In genomic region chr20:2468581-2469407, GRCh38 we compare ENCODE assay signal across 8 cellular contexts. TPM values are rescaled to one million over a fixed set of nuclear protein-coding genes. Genes with fewer than 3 reads are reported as not detected.
DNase-seq lines count a peak whose midpoint lies in the region; ATAC-seq and TF ChIP-seq lines count a peak whose summit lies in the region.

No MANE protein-coding gene starts in this region.

- H3K4me1 ChIP-seq in A673 (ENCODE audit: insufficient read depth, low read length, poor library complexity, severe bottlenecking), result peaks cover 10% of the 10 kb centered on the region
- H3K4me1 ChIP-seq in HCT116 (ENCODE audit: control insufficient read depth in 1 of 2, insufficient read depth in 2 of 2, low read length in 2 of 2), result peaks cover 7 to 19% of the 10 kb centered on the region in 2 experiments; a peak in 3 of 4 replicates

- H4K20me1 ChIP-seq in HCT116 (ENCODE audit: insufficient read depth), result peaks cover 42% of the 10 kb centered on the region; the same call in 1 of the 2 replicates

- peak overlapping the region; percentile 100 for H3K9ac ChIP-seq in HCT116 (ENCODE audit: low read length)

- TF ChIP-seq POLR2A in HCT116 (IDR thresholded peaks at IDR 0.05; ENCODE audit: borderline replicate concordance, extremely low read depth, insufficient read depth, insufficient read length) (no peak), GM18505 (IDR thresholded peaks at IDR 0.05; ENCODE audit: borderline replicate concordance, extremely low read depth, insufficient read depth, insufficient read length) (no peak)

- DNase-seq in A673 (ENCODE audit: low spot score) (no peak), HCT116 (ENCODE audit: low read depth, low spot score) (no peak), amniotic epithelial cell (ENCODE audit: low read depth) (peak; percentile 27), kidney epithelial cell (ENCODE audit: low read depth) (no peak), DMS114 treated with DMSO at 0.1 percent for 48 hours (lab: John Stamatoyannopoulos, UW; ENCODE audit: unreplicated experiment) (no peak)
- no peak for DNase-seq in stimulated activated CD4-positive, alpha-beta T cell treated with anti-CD3 and anti-CD28 coated beads, Interleukin-15, amount 100 ng/mL, for 24 hours

- no peak for TF ChIP-seq RAD21 in HCT116 (IDR thresholded peaks at IDR 0.05; ENCODE audit: low read depth)

- BruUV-seq in A673 (replicated peaks; lab: Mats Ljungman, UMichigan) (no TSS peak), HCT116 (replicated peaks; lab: Mats Ljungman, UMichigan) (no TSS peak)

- ATAC-seq in HCT116 (no peak), GM18505 (IDR thresholded peaks at IDR 0.05; ENCODE audit: unreplicated experiment) (no peak), HG03442 (IDR thresholded peaks at IDR 0.05; ENCODE audit: unreplicated experiment) (no peak)

- H3K27ac ChIP-seq in A673 (ENCODE audit: low read depth, low read length, poor library complexity, severe bottlenecking), result peak overlapping the region; percentile 95
- no peak overlapping the region for H3K27ac ChIP-seq in HCT116 (ENCODE audit: low read depth, low read length)

- H3K79me2 ChIP-seq in HCT116 (ENCODE audit: insufficient read depth, low read length), result peaks cover 68% of the 10 kb centered on the region

- CTCF ChIA-PET in A673 (lab: Charles Lee), result no interaction called here
- CTCF ChIA-PET in HCT116 (lab: Charles Lee), result interaction anchor here (2.0 kb wide), 1 partner anchor 12 kb away, joined by 4 read pairs; no protein-coding TSS in a partner anchor

- peak overlapping the region; percentile 86 for H3K4me2 ChIP-seq in HCT116 (ENCODE audit: low read length)

- H3K9me3 ChIP-seq in A673 (ENCODE audit: low read depth, low read length, poor library complexity, severe bottlenecking) (no peaks in the 10 kb centered on the region), HCT116 (ENCODE audit: control insufficient read depth in 1 of 2, insufficient read depth in 1 of 2, low read depth in 1 of 2, low read length in 2 of 2) (no peaks in the 10 kb centered on the region)

- RAD21 ChIA-PET in HCT116 (lab: Charles Lee; ENCODE audit: low non-redundant PET in 1 of 2, low total read pairs in 2 of 2, uncharacterized antibody in 2 of 2, unreplicated experiment in 2 of 2), result no interaction called here

- H3K4me3 ChIP-seq in A673 (ENCODE audit: low read depth, low read length, poor library complexity, severe bottlenecking), result peak overlapping the region; percentile 72
- peak overlapping the region; percentile 64 to 98 for H3K4me3 ChIP-seq in HCT116 (replicated peaks in 1 of 2; ENCODE audit: low read depth in 1 of 2, low read length in 2 of 2)
- peak overlapping the region; percentile 73 for H3K4me3 ChIP-seq in kidney epithelial cell (ENCODE audit: low read depth, low read length)

- H3K27me3 ChIP-seq in A673 (replicated peaks; ENCODE audit: insufficient read depth, low read depth, low read length, poor library complexity) (no peaks in the 10 kb centered on the region), HCT116 (ENCODE audit: insufficient read depth, low read length) (no peaks in the 10 kb centered on the region), kidney epithelial cell (ENCODE audit: control insufficient read depth, insufficient read depth, low read length) (no peaks in the 10 kb centered on the region)

- POLR2A ChIA-PET in A673 (lab: Charles Lee; ENCODE audit: low non-redundant PET), result interaction anchor here (0.5 to 0.7 kb wide), 2 partner anchors 86 to 1039 kb away, joined by 3 to 4 read pairs; no protein-coding TSS in a partner anchor
- POLR2A ChIA-PET in HCT116 (lab: Charles Lee), result interaction anchor here (1.3 kb wide), 1 partner anchor 13 kb away, joined by 4 read pairs; no protein-coding TSS in a partner anchor

- H3K36me3 ChIP-seq in A673 (ENCODE audit: insufficient read depth, low read length, poor library complexity, severe bottlenecking) (peaks cover 47% of the 10 kb centered on the region), HCT116 (ENCODE audit: control insufficient read depth in 1 of 2, insufficient read depth in 2 of 2, low read length in 2 of 2) (peaks cover 47 to 58% of the 10 kb centered on the region in 2 experiments), kidney epithelial cell (ENCODE audit: control insufficient read depth, insufficient read depth, low read length) (peaks cover 2% of the 10 kb centered on the region)

- TF ChIP-seq CTCF in A673 (conservative IDR thresholded peaks at IDR 0.05; ENCODE audit: low read depth, low read length), result no peak
- no peak for TF ChIP-seq CTCF in HCT116 (IDR thresholded peaks at IDR 0.05 in 2 of 3, conservative IDR thresholded peaks at IDR 0.05 in 1 of 3; ENCODE audit: borderline replicate concordance in 1 of 3, insufficient read depth in 1 of 3, low read depth in 2 of 3, low read length in 2 of 3)
- no peak for TF ChIP-seq CTCF in kidney epithelial cell (IDR thresholded peaks at IDR 0.05; ENCODE audit: insufficient read depth, low read length, poor library complexity, severe bottlenecking)

- no peaks in the 10 kb centered on the region for H3K9me2 ChIP-seq in HCT116 (ENCODE audit: insufficient read depth)

- intact Hi-C loops in A673 (cut with micrococcal nuclease; ENCODE audit: unreplicated experiment) (no loop called here), HCT116 (cut with micrococcal nuclease) (no loop called here)

- H2AFZ ChIP-seq in HCT116 (ENCODE audit: low read depth, low read length, poor library complexity, severe bottlenecking), result no peak overlapping the region

TF ChIP-seq in HCT116, 20 proteins besides CTCF, POLR2A, EP300 and RAD21:
- TF ChIP-seq ATF3 (IDR thresholded peaks at IDR 0.05) (no peak), POLR2AphosphoS5 (IDR thresholded peaks at IDR 0.05; ENCODE audit: low read depth, low read length) (no peak), ZFX (IDR thresholded peaks at IDR 0.05) (no peak), SRF (IDR thresholded peaks at IDR 0.05; ENCODE audit: low read depth) (no peak), MAX (IDR thresholded peaks at IDR 0.05) (no peak)
- TF ChIP-seq, protein P1, sequence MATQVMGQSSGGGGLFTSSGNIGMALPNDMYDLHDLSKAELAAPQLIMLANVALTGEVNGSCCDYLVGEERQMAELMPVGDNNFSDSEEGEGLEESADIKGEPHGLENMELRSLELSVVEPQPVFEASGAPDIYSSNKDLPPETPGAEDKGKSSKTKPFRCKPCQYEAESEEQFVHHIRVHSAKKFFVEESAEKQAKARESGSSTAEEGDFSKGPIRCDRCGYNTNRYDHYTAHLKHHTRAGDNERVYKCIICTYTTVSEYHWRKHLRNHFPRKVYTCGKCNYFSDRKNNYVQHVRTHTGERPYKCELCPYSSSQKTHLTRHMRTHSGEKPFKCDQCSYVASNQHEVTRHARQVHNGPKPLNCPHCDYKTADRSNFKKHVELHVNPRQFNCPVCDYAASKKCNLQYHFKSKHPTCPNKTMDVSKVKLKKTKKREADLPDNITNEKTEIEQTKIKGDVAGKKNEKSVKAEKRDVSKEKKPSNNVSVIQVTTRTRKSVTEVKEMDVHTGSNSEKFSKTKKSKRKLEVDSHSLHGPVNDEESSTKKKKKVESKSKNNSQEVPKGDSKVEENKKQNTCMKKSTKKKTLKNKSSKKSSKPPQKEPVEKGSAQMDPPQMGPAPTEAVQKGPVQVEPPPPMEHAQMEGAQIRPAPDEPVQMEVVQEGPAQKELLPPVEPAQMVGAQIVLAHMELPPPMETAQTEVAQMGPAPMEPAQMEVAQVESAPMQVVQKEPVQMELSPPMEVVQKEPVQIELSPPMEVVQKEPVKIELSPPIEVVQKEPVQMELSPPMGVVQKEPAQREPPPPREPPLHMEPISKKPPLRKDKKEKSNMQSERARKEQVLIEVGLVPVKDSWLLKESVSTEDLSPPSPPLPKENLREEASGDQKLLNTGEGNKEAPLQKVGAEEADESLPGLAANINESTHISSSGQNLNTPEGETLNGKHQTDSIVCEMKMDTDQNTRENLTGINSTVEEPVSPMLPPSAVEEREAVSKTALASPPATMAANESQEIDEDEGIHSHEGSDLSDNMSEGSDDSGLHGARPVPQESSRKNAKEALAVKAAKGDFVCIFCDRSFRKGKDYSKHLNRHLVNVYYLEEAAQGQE (IDR thresholded peaks at IDR 0.05; ENCODE audit: low read depth), result no peak

RNA-seq across cellular contexts. Expression of gene SNRPB, which starts 1.8 kb away (rescaled TPM):
- total RNA-seq in A673 (2021) (493 and 522 TPM in 2 replicates), HCT116 (2021; ENCODE audit: unreplicated experiment) (469 TPM), kidney epithelial cell (546 and 598 TPM in 2 replicates)
- polyA plus RNA-seq in HCT116 (2012), result 262 and 332 TPM in 2 replicates

RNA-seq across cellular contexts. Expression of gene ZNF343, which starts 39.9 kb away (rescaled TPM):
- total RNA-seq in A673 (2021) (13.8 and 16.2 TPM in 2 replicates), HCT116 (2021; ENCODE audit: unreplicated experiment) (12.0 TPM), kidney epithelial cell (6.2 and 9.9 TPM in 2 replicates)
- 6.1 and 6.5 TPM in 2 replicates for polyA plus RNA-seq in HCT116 (2012)
